8 cellular contexts compared by ENCODE assay signal in the genomic region with DNA sequence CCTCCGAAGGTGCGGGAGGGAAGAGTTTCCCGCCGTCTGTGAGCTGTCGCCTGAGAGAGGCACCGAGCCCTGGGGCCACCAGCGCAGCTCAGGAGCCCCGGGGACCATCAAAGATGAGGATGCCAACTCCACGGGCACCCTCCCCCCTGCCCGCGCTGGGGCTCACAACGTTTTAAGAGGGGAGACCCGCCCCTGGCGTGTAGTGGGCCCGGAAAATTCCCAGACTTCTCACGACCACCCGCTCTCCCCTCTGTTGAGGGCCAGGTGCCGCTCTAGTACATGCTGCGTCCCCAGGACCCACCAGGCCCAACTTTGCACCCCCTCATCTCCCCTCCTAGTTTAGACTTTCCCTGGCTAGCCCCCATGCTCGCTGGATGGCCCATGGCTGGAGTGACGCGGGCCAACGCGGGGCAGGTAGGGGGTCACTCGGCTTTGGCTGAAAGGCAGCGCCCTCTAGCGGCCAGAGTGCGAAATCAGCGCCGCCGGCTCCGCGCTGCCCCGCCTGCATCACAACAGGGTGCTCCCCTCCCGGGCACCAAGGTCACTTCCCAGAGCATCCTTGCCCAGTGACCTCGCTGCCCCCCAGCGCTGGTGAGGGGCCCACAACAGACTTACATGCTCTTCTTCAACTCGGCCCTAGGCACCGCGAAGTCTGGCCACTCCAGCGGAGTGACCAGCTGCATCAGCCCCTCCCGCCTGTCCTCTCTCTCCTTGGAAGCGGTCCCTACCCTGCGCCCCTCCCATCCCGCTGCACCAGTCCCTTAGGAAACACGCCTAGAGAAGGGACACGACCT. TPM values are rescaled to one million over a fixed set of nuclear protein-coding genes. Genes with fewer than 3 reads are reported as not detected.
A peak's percentile ranks its signal among the peaks of the same experiment; 100 is the strongest.
DNase-seq lines count a peak whose midpoint lies in the region; ATAC-seq and TF ChIP-seq lines count a peak whose summit lies in the region.

No MANE protein-coding gene starts in this region.

- TF ChIP-seq CTCF in fibroblast of villous mesenchyme (IDR thresholded peaks at IDR 0.05; ENCODE audit: insufficient read depth, low read depth, low read length) (peak; percentile 82), neural crest cell (conservative IDR thresholded peaks at IDR 0.05) (peak; percentile 97), stomach (IDR thresholded peaks at IDR 0.05) (peak in 5 of 7 experiments; percentile 55 to 94 (median 89))

- no peak for TF ChIP-seq POLR2A in stomach (IDR thresholded peaks at IDR 0.05)

- no peaks in the 10 kb centered on the region for H3K36me3 Mint-ChIP-seq in activated T-helper 2 cell treated with anti-CD3 and anti-CD28 coated beads, Interferon-gamma antibody, Interleukin-2, Interleukin-4, amounts not matched to agents 10 μg/mL and 5 μg/mL and 100 μg/mL, durations not matched to agents 14 hours and 24 hours and 36 hours (ENCODE audit: low read depth)
- no peaks in the 10 kb centered on the region for H3K36me3 Mint-ChIP-seq in neural crest cell (ENCODE audit: low read depth)

- peaks cover 20% of the 10 kb centered on the region for H3K27me3 Mint-ChIP-seq in activated T-helper 2 cell treated with anti-CD3 and anti-CD28 coated beads, Interferon-gamma antibody, Interleukin-2, Interleukin-4, amounts not matched to agents 10 μg/mL and 5 μg/mL and 100 μg/mL, durations not matched to agents 14 hours and 24 hours and 36 hours (ENCODE audit: low read depth)
- H3K27me3 Mint-ChIP-seq in neural crest cell (ENCODE audit: low read depth): peaks cover 9% of the 10 kb centered on the region

- 6 to 14% (median 8%) methylated on average over 14 to 47 of the region's 47 CpGs for WGBS in stomach, 5 donors

- H3K4me3 ChIP-seq in fibroblast of villous mesenchyme (ENCODE audit: low read depth, low read length): peak overlapping the region; percentile 44
- peak overlapping the region; percentile 28 to 39 (median 32) for H3K4me3 ChIP-seq in stomach

- no peaks in the 10 kb centered on the region for H3K36me3 ChIP-seq in stomach

- no peaks in the 10 kb centered on the region for H3K9me3 ChIP-seq in stomach

- peak overlapping the region; percentile 52 for H3K4me3 Mint-ChIP-seq in activated T-helper 2 cell treated with anti-CD3 and anti-CD28 coated beads, Interferon-gamma antibody, Interleukin-2, Interleukin-4, amounts not matched to agents 10 μg/mL and 5 μg/mL and 100 μg/mL, durations not matched to agents 14 hours and 24 hours and 36 hours (ENCODE audit: low read depth)
- H3K4me3 Mint-ChIP-seq in neural crest cell: peak overlapping the region; percentile 19

- H3K4me1 ChIP-seq in stomach: peaks cover 10 to 20% (median 14%) of the 10 kb centered on the region in 4 donors

- H3K27me3 ChIP-seq in stomach: peaks cover 0 to 10% (median 0%) of the 10 kb centered on the region in 3 donors

- DNase-seq in SIG-M5 treated with dmso at 0.1 percent for 504 hours (lab: John Stamatoyannopoulos, UW; ENCODE audit: unreplicated experiment) (peak; percentile 56), SIG-M5 (lab: John Stamatoyannopoulos, UW) (no peak), RPMI7951 (ENCODE audit: low read depth) (peak; percentile 60), fibroblast of villous mesenchyme (ENCODE audit: low read depth) (peak; percentile 39), neural crest cell (ENCODE audit: low read depth, low spot score) (peak; percentile 70), stomach (peak; percentile 77)
- peak; percentile 58 for DNase-seq in activated T-helper 2 cell treated with anti-CD3 and anti-CD28 coated beads, Interferon-gamma antibody, Interleukin-2, Interleukin-4, amounts not matched to agents 10 μg/mL and 5 μg/mL and 100 μg/mL, durations not matched to agents 14 hours and 24 hours and 36 hours (ENCODE audit: low spot score)

- intact Hi-C loops in activated T-helper 2 cell treated with anti-CD3 and anti-CD28 coated beads, Interferon-gamma antibody, Interleukin-2, Interleukin-4, amounts not matched to agents 10 μg/mL and 5 μg/mL and 100 μg/mL, durations not matched to agents 14 hours and 24 hours and 36 hours (cut with micrococcal nuclease): loop anchor here (5.0 kb wide), 1 partner anchor 124 kb away; no protein-coding TSS in a partner anchor
- intact Hi-C loops in stomach (cut with DNase I; ENCODE audit: low total_unique reads): no loop called here

- no peak overlapping the region for H3K27ac Mint-ChIP-seq in activated T-helper 2 cell treated with anti-CD3 and anti-CD28 coated beads, Interferon-gamma antibody, Interleukin-2, Interleukin-4, amounts not matched to agents 10 μg/mL and 5 μg/mL and 100 μg/mL, durations not matched to agents 14 hours and 24 hours and 36 hours
- H3K27ac Mint-ChIP-seq in neural crest cell (ENCODE audit: unreplicated experiment): no peak overlapping the region

- no peak for TF ChIP-seq EP300 in stomach (IDR thresholded peaks at IDR 0.05)

- H3K9me3 Mint-ChIP-seq in activated T-helper 2 cell treated with anti-CD3 and anti-CD28 coated beads, Interferon-gamma antibody, Interleukin-2, Interleukin-4, amounts not matched to agents 10 μg/mL and 5 μg/mL and 100 μg/mL, durations not matched to agents 14 hours and 24 hours and 36 hours: no peaks in the 10 kb centered on the region
- no peaks in the 10 kb centered on the region for H3K9me3 Mint-ChIP-seq in neural crest cell

- peak; percentile 56 for ATAC-seq in HG03565 (IDR thresholded peaks at IDR 0.05; ENCODE audit: unreplicated experiment)

- H3K27ac ChIP-seq in stomach: no peak overlapping the region

- H3K4me1 Mint-ChIP-seq in activated T-helper 2 cell treated with anti-CD3 and anti-CD28 coated beads, Interferon-gamma antibody, Interleukin-2, Interleukin-4, amounts not matched to agents 10 μg/mL and 5 μg/mL and 100 μg/mL, durations not matched to agents 14 hours and 24 hours and 36 hours (ENCODE audit: low read depth): peaks cover 29% of the 10 kb centered on the region
- H3K4me1 Mint-ChIP-seq in neural crest cell: peaks cover 20% of the 10 kb centered on the region

RNA-seq across cellular contexts. Expression of gene CD160, which starts 1.8 kb away (rescaled TPM):
- not detected in 2 replicates for total RNA-seq in RPMI7951 (2014; rRNA removed; shearing (Covaris generic))
- total RNA-seq in activated T-helper 2 cell treated with anti-CD3 and anti-CD28 coated beads, Interferon-gamma antibody, Interleukin-2, Interleukin-4, amounts not matched to agents 10 μg/mL and 5 μg/mL and 100 μg/mL, durations not matched to agents 14 hours and 24 hours and 36 hours: not detected in 2 replicates
- under 0.01 TPM in 2 replicates for total RNA-seq in fibroblast of villous mesenchyme
- not detected in 2 replicates for total RNA-seq in neural crest cell
- 1 to 10 TPM in 1 of 5 donors, under 1 TPM in 1, not detected in 3; 0.37 to 4.8 TPM for total RNA-seq in stomach
- under 1 TPM in 1 of 3 donors, not detected in 2; 0.25 TPM for polyA plus RNA-seq in stomach

RNA-seq across cellular contexts. Expression of gene PDZK1, which starts 13.9 kb away (rescaled TPM):
- total RNA-seq in RPMI7951 (2014; rRNA removed; shearing (Covaris generic)): 5.3 and 6.1 TPM in 2 replicates
- 0.21 TPM in 1 of 2 replicates, not detected in the other for total RNA-seq in activated T-helper 2 cell treated with anti-CD3 and anti-CD28 coated beads, Interferon-gamma antibody, Interleukin-2, Interleukin-4, amounts not matched to agents 10 μg/mL and 5 μg/mL and 100 μg/mL, durations not matched to agents 14 hours and 24 hours and 36 hours
- total RNA-seq in fibroblast of villous mesenchyme (under 0.01 and 0.32 TPM in 2 replicates), neural crest cell (0.33 and 1.0 TPM in 2 replicates), stomach (1 to 10 TPM in 3 of 5 donors, not detected in 2; 3.2 to 5.1 (median 3.5) TPM)
- polyA plus RNA-seq in stomach: 1 to 10 TPM in 1 of 3 donors, under 1 TPM in 2; 0.13 to 2.1 (median 0.62) TPM
